20 cellular contexts compared by ENCODE assay signal in the genomic region with DNA sequence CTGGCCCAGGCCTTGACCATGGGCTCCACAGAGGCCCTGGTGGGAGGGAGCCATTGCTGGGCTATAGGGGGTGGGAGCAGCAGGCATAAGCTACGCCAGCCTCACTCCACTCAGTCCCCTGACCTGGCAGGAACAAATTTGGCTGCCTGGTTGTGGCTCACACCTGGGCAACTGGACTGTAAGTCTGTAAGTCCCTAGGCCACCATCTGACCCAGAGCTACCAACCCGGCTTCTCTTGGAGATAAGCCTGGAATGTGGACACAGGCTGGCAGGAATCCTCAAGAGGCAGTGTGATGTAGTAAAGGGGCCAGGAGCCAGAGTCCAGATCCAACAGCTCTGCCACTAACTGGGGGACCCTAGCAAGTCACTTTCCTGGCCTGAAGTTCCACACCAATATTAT.
"Had no signal": no experiment of that assay in that cellular context is flagged by ENCODE, and none has a peak within 500 bp of the region (broad histone marks: within the 10 kb centered on the region; RNA-seq: fewer than 3 reads in every experiment).

No MANE protein-coding gene starts in this region.

- H3K4me3 ChIP-seq: breast epithelium, dorsolateral prefrontal cortex, gastroesophageal sphincter, suprapubic skin had no signal

- H3K27me3 Mint-ChIP-seq: activated naive CD8-positive, alpha-beta T cell treated with anti-CD3 and anti-CD28 coated beads, Interleukin-2, amount 50 U/mL, for 24 hours; natural killer cell treated with Interleukin-12 subunit alpha and Interleukin-12 subunit beta and Interleukin-15 and Interleukin-18, amount 100 ng/mL, for 72 hours had no signal

- H3K27ac Mint-ChIP-seq: activated naive CD4-positive, alpha-beta T cell treated with anti-CD3 and anti-CD28 coated beads for 36 hours; activated naive CD8-positive, alpha-beta T cell treated with anti-CD3 and anti-CD28 coated beads, Interleukin-2, amount 50 U/mL, for 24 hours; T-cell had no signal

- FAIRE-seq: small intestine had no signal

- H3K36me3 ChIP-seq: breast epithelium, gastroesophageal sphincter, suprapubic skin had no signal

- H3K4me3 Mint-ChIP-seq: activated naive CD4-positive, alpha-beta T cell treated with anti-CD3 and anti-CD28 coated beads for 36 hours; activated naive CD8-positive, alpha-beta T cell treated with anti-CD3 and anti-CD28 coated beads, Interleukin-2, amount 50 U/mL, for 24 hours; natural killer cell treated with Interleukin-12 subunit alpha and Interleukin-12 subunit beta and Interleukin-15 and Interleukin-18, amount 100 ng/mL, for 72 hours; T-cell had no signal

- H3K36me3 Mint-ChIP-seq: natural killer cell treated with Interleukin-12 subunit alpha and Interleukin-12 subunit beta and Interleukin-15 and Interleukin-18, amount 100 ng/mL, for 72 hours; T-cell had no signal

- DNase-seq: activated CD4-positive, alpha-beta T cell treated with anti-CD3 and anti-CD28 coated beads, Interleukin-2, amount 50 U/mL, for 1 hour; activated naive CD4-positive, alpha-beta T cell treated with anti-CD3 and anti-CD28 coated beads for 36 hours; activated naive CD8-positive, alpha-beta T cell treated with anti-CD3 and anti-CD28 coated beads, Interleukin-2, amount 50 U/mL, for 24 hours; activated T-cell treated with anti-CD3 and anti-CD28 coated beads for 4 hours; aorta; dorsolateral prefrontal cortex; islet precursor cell; occipital lobe; small intestine; stimulated activated CD4-positive, alpha-beta T cell treated with anti-CD3 and anti-CD28 coated beads, Interleukin-4, amount 100 ng/mL, for 4 hours; stimulated activated CD8-positive, alpha-beta memory T cell treated with anti-CD3 and anti-CD28 coated beads, Interleukin-4, amount 100 ng/mL, for 48 hours; stimulated activated naive CD8-positive, alpha-beta T cell treated with anti-CD3 and anti-CD28 coated beads, Interleukin-15, Interleukin-2, amounts not matched to agents 100 U/mL and 50 U/mL, for 24 hours; T-cell; T1000 had no signal

- H3K9me3 Mint-ChIP-seq: activated naive CD4-positive, alpha-beta T cell treated with anti-CD3 and anti-CD28 coated beads for 36 hours; activated naive CD8-positive, alpha-beta T cell treated with anti-CD3 and anti-CD28 coated beads, Interleukin-2, amount 50 U/mL, for 24 hours; natural killer cell treated with Interleukin-12 subunit alpha and Interleukin-12 subunit beta and Interleukin-15 and Interleukin-18, amount 100 ng/mL, for 72 hours; T-cell had no signal

- H3K9me3 ChIP-seq: breast epithelium, gastroesophageal sphincter, suprapubic skin had no signal

- ATAC-seq: activated CD4-positive, CD25-positive, alpha-beta regulatory T cell treated with anti-CD3 and anti-CD28 coated beads, Interleukin-2, amount 50 U/mL, for 24 hours; activated naive CD8-positive, alpha-beta T cell treated with anti-CD3 and anti-CD28 coated beads, Interleukin-2, amount 50 U/mL, for 24 hours; gastroesophageal sphincter; left lobe of liver; natural killer cell treated with Interleukin-12 subunit alpha and Interleukin-12 subunit beta and Interleukin-15 and Interleukin-18, amount 100 ng/mL, for 72 hours; stimulated activated naive CD8-positive, alpha-beta T cell treated with anti-CD3 and anti-CD28 coated beads, Interleukin-15, Interleukin-2, amounts not matched to agents 100 U/mL and 50 U/mL, for 24 hours; T-cell had no signal

- H3K27ac ChIP-seq: breast epithelium, gastroesophageal sphincter, suprapubic skin had no signal

- H3K27me3 ChIP-seq: breast epithelium, dorsolateral prefrontal cortex, gastroesophageal sphincter, suprapubic skin had no signal

- H3K4me1 ChIP-seq: breast epithelium, gastroesophageal sphincter, suprapubic skin had no signal
